ENCODE assay signal across 14 cellular contexts in genomic region chr13:23753523-23753922, GRCh38.
DNase-seq lines count a peak whose midpoint lies in the region; ATAC-seq and TF ChIP-seq lines count a peak whose summit lies in the region.
"Had no signal": no experiment of that assay in that cellular context is flagged by ENCODE, and none has a peak within 500 bp of the region (broad histone marks: within the 10 kb centered on the region; RNA-seq: fewer than 3 reads in every experiment).

No MANE protein-coding gene starts in this region.

- 47 to 58% methylated on average over 1 of the region's 1 CpG for WGBS in tibial nerve, 2 donors

- no peak overlapping the region for H3K4me3 ChIP-seq in effector memory CD4-positive, alpha-beta T cell (ENCODE audit: insufficient read depth, low read depth, low read length, poor library complexity, severe bottlenecking)
- no peak overlapping the region for H3K4me3 ChIP-seq in tibial nerve

- no peaks in the 10 kb centered on the region for H3K36me3 ChIP-seq in effector memory CD4-positive, alpha-beta T cell (ENCODE audit: control insufficient read depth, insufficient read depth, low read length)
- H3K36me3 ChIP-seq in tibial nerve = peaks cover 0 to 29% (median 3%) of the 10 kb centered on the region in 3 donors

- no peak for TF ChIP-seq POLR2A in tibial nerve (IDR thresholded peaks at IDR 0.05)

- peaks cover 6% of the 10 kb centered on the region for H3K4me1 ChIP-seq in effector memory CD4-positive, alpha-beta T cell (ENCODE audit: control insufficient read depth, insufficient read depth, low read length, poor library complexity, severe bottlenecking)
- no peaks in the 10 kb centered on the region for H3K4me1 ChIP-seq in tibial nerve

- intact Hi-C loops in Calu3 (cut with micrococcal nuclease; ENCODE audit: unreplicated experiment) = no loop called here

- no peak for ATAC-seq in HG03095 (IDR thresholded peaks at IDR 0.05; ENCODE audit: unreplicated experiment)
- ATAC-seq: activated CD4-positive, CD25-positive, alpha-beta regulatory T cell treated with anti-CD3 and anti-CD28 coated beads, Interleukin-2, amount 50 U/mL, for 24 hours had no signal

- no TSS peak for BruUV-seq in Calu3 (replicated peaks; lab: Mats Ljungman, UMichigan)

- peaks cover 4% of the 10 kb centered on the region for H3K36me3 Mint-ChIP-seq in Calu3 (ENCODE audit: insufficient read depth, unreplicated experiment)

- H3K9me3 Mint-ChIP-seq in Calu3 (ENCODE audit: low read depth, unreplicated experiment) = no peaks in the 10 kb centered on the region
- H3K9me3 Mint-ChIP-seq: activated naive CD4-positive, alpha-beta T cell treated with anti-CD3 and anti-CD28 coated beads, Interleukin-2, amount 50 U/mL, for 24 hours had no signal

- DNase-seq in Calu3 (peak; percentile 41), LoVo (ENCODE audit: low spot score) (peak; percentile 37), mucosa of gallbladder (ENCODE audit: low spot score) (peak; percentile 31), HuH-7.5 (ENCODE audit: low spot score) (no peak), tibial nerve (ENCODE audit: low spot score in 2 of 2) (no peak), SKM-1 (lab: John Stamatoyannopoulos, UW; ENCODE audit: unreplicated experiment) (no peak)
- no peak for DNase-seq in effector memory CD4-positive, alpha-beta T cell
- DNase-seq: CD4-positive, CD25-positive, alpha-beta regulatory T cell; erythroblast; NCI-H1092 treated with DMSO at 0.1 percent for 48 hours; OCI-M1 had no signal

- TF ChIP-seq CTCF in Calu3 (IDR thresholded peaks at IDR 0.05; ENCODE audit: unreplicated experiment) (no peak), tibial nerve (IDR thresholded peaks at IDR 0.05) (no peak)

- H3K27me3 ChIP-seq in effector memory CD4-positive, alpha-beta T cell (replicated peaks; ENCODE audit: control insufficient read depth, insufficient read depth, low read length, poor library complexity, severe bottlenecking) = no peaks in the 10 kb centered on the region
- no peaks in the 10 kb centered on the region for H3K27me3 ChIP-seq in tibial nerve

- no peak overlapping the region for H3K4me3 Mint-ChIP-seq in Calu3 (ENCODE audit: low read depth, unreplicated experiment)
- H3K4me3 Mint-ChIP-seq: activated naive CD4-positive, alpha-beta T cell treated with anti-CD3 and anti-CD28 coated beads, Interleukin-2, amount 50 U/mL, for 24 hours; CD4-positive, CD25-positive, alpha-beta regulatory T cell had no signal

- no peaks in the 10 kb centered on the region for H3K27me3 Mint-ChIP-seq in Calu3 (ENCODE audit: unreplicated experiment)
- H3K27me3 Mint-ChIP-seq: activated naive CD4-positive, alpha-beta T cell treated with anti-CD3 and anti-CD28 coated beads, Interleukin-2, amount 50 U/mL, for 24 hours; CD4-positive, CD25-positive, alpha-beta regulatory T cell had no signal

- TF ChIP-seq EP300 in tibial nerve (IDR thresholded peaks at IDR 0.05) = no peak

- peaks cover 30% of the 10 kb centered on the region for H3K4me1 Mint-ChIP-seq in Calu3 (ENCODE audit: low read depth, unreplicated experiment)

- H3K27ac ChIP-seq in effector memory CD4-positive, alpha-beta T cell (ENCODE audit: insufficient read depth, low read length, poor library complexity, severe bottlenecking) = peak overlapping the region; percentile 31
- no peak overlapping the region for H3K27ac ChIP-seq in tibial nerve

- no peak overlapping the region for H3K27ac Mint-ChIP-seq in Calu3 (ENCODE audit: unreplicated experiment)
- H3K27ac Mint-ChIP-seq: activated naive CD4-positive, alpha-beta T cell treated with anti-CD3 and anti-CD28 coated beads, Interleukin-2, amount 50 U/mL, for 24 hours had no signal

- H3K9me3 ChIP-seq in effector memory CD4-positive, alpha-beta T cell (ENCODE audit: control insufficient read depth, low read length) = no peaks in the 10 kb centered on the region
- no peaks in the 10 kb centered on the region for H3K9me3 ChIP-seq in tibial nerve

- CTCF ChIA-PET in Calu3 (lab: Charles Lee) = interaction anchor here (1.0 kb wide), 1 partner anchor 18 kb away, joined by 5 read pairs; no protein-coding TSS in a partner anchor

Comparison
In these comparisons a context has a peak if more than half of its experiments do, and no peak if none do; other contexts are left out.
1. DNase-seq: peak in Calu3 (single experiment), LoVo (single experiment) and mucosa of gallbladder (single experiment); none in effector memory CD4-positive, alpha-beta T cell (0 of 3), HuH-7.5 (single experiment), tibial nerve (0 of 2) and SKM-1 (single experiment).